In the genomic region with DNA sequence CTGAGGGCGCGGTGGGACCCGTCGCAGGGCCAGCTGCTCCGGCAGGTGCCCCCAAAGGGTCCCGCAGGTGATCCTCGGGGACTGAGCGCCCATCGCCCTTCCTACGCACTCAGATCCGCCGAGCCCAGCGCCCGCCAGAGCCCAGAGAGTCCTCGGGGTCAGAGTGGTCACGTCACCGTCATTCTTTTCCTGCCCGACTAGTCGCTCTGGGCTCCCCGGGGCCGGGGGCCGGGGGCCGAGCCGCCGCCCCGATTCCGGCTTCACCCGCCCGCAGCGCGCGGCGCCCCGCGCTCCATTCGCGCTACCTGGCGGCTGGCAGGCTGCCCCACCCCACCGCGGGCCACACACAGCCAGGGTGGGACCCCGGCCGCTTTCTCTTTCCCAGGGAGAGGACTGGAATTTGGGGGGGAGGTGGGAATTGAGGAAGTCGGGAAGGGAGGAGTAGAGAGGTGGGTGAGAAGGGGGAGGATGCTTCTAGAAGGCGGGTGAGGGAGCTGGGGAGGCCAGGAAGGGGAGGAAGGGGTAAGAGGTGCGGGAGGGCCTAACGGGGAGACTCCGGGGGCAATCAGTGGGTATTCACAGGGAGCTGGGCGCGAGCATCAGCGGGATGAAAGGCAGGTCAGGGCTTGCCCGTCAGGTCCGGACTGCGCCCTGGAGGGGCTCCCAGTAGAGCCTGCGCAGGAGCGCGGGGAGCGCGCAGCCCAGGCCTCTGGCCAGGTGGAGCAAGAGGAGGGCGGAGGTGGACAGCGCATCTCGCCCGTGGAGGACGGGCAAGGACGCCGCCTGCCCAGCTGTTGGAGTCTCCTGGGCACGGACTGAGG, we compare ENCODE assay signal across 9 cellular contexts. TPM values are rescaled to one million over a fixed set of nuclear protein-coding genes. Genes with fewer than 3 reads are reported as not detected.
DNase-seq lines count a peak whose midpoint lies in the region; ATAC-seq and TF ChIP-seq lines count a peak whose summit lies in the region.
"Had no signal": no experiment of that assay in that cellular context is flagged by ENCODE, and none has a peak within 500 bp of the region (broad histone marks: within the 10 kb centered on the region; RNA-seq: fewer than 3 reads in every experiment).

No MANE protein-coding gene starts in this region.

- peaks cover 29% of the 10 kb centered on the region for H3K27me3 ChIP-seq in CD4-positive, CD25-positive, alpha-beta regulatory T cell (ENCODE audit: control insufficient read depth, insufficient read depth, low read length)
- no peaks in the 10 kb centered on the region for H3K27me3 ChIP-seq in body of pancreas

- peaks cover 0 to 3% (median 0%) of the 10 kb centered on the region in 7 donors for H3K9me3 Mint-ChIP-seq in CD4-positive, CD25-positive, alpha-beta regulatory T cell
- no peaks in the 10 kb centered on the region for H3K9me3 Mint-ChIP-seq in stimulated activated memory B cell treated with anti-CD40 and anti-IgM and Interleukin-4, amounts not matched to agents 10 μg/mL and 1 μg/mL and 100 μg/mL, for 72 hours

- peak in 1 of 3 donors; percentile 8 for TF ChIP-seq POLR2A in body of pancreas (IDR thresholded peaks at IDR 0.05)

- peaks cover 9% of the 10 kb centered on the region for H3K4me1 ChIP-seq in CD4-positive, CD25-positive, alpha-beta regulatory T cell (ENCODE audit: control insufficient read depth, insufficient read depth, low read length, poor library complexity, severe bottlenecking)
- peaks cover 22% of the 10 kb centered on the region for H3K4me1 ChIP-seq in body of pancreas

- WGBS in body of pancreas, 2 donors: 5 to 6% methylated on average over 17 to 66 of the region's 66 CpGs

- H3K9me3 ChIP-seq in CD4-positive, CD25-positive, alpha-beta regulatory T cell (ENCODE audit: control insufficient read depth in 2 of 2, low read length in 2 of 2): no peaks in the 10 kb centered on the region
- H3K9me3 ChIP-seq in body of pancreas: no peaks in the 10 kb centered on the region

- intact Hi-C loops in body of pancreas (cut with DNase I): no loop called here

- TF ChIP-seq CTCF in body of pancreas (IDR thresholded peaks at IDR 0.05): no peak

- no peak for DNase-seq in CD4-positive, CD25-positive, alpha-beta regulatory T cell
- DNase-seq in NCI-H1417 (lab: John Stamatoyannopoulos, UW) (peak in 2 of 3 experiments; percentile 95 to 96), body of pancreas (peak in 2 of 4 donors; percentile 23 to 35), islet precursor cell (peak; percentile 86), HuH-7 (ENCODE audit: low spot score) (no peak), NCI-H2171 (lab: John Stamatoyannopoulos, UW) (no peak)

- H3K27me3 Mint-ChIP-seq in CD4-positive, CD25-positive, alpha-beta regulatory T cell: peaks cover 65% of the 10 kb centered on the region
- peaks cover 73% of the 10 kb centered on the region for H3K27me3 Mint-ChIP-seq in stimulated activated memory B cell treated with anti-CD40 and anti-IgM and Interleukin-4, amounts not matched to agents 10 μg/mL and 1 μg/mL and 100 μg/mL, for 72 hours

- peaks cover 0 to 15% (median 9%) of the 10 kb centered on the region in 4 donors for H3K4me1 Mint-ChIP-seq in CD4-positive, CD25-positive, alpha-beta regulatory T cell
- peaks cover 14% of the 10 kb centered on the region for H3K4me1 Mint-ChIP-seq in stimulated activated memory B cell treated with anti-CD40 and anti-IgM and Interleukin-4, amounts not matched to agents 10 μg/mL and 1 μg/mL and 100 μg/mL, for 72 hours

- peak overlapping the region; percentile 73 to 87 (median 82) for H3K4me3 Mint-ChIP-seq in CD4-positive, CD25-positive, alpha-beta regulatory T cell
- peak overlapping the region; percentile 83 for H3K4me3 Mint-ChIP-seq in stimulated activated memory B cell treated with anti-CD40 and anti-IgM and Interleukin-4, amounts not matched to agents 10 μg/mL and 1 μg/mL and 100 μg/mL, for 72 hours

- H3K27ac Mint-ChIP-seq in CD4-positive, CD25-positive, alpha-beta regulatory T cell: no peak overlapping the region
- peak overlapping the region; percentile 57 for H3K27ac Mint-ChIP-seq in stimulated activated memory B cell treated with anti-CD40 and anti-IgM and Interleukin-4, amounts not matched to agents 10 μg/mL and 1 μg/mL and 100 μg/mL, for 72 hours

- peak overlapping the region; percentile 66 for H3K4me3 ChIP-seq in CD4-positive, CD25-positive, alpha-beta regulatory T cell (ENCODE audit: low read depth, low read length)
- peak overlapping the region; percentile 6 to 22 for H3K4me3 ChIP-seq in body of pancreas

- no peak overlapping the region for H3K27ac ChIP-seq in CD4-positive, CD25-positive, alpha-beta regulatory T cell (ENCODE audit: insufficient read depth, low read length, poor library complexity, severe bottlenecking)
- peak overlapping the region in 1 of 4 donors; percentile 54 for H3K27ac ChIP-seq in body of pancreas
- H3K27ac ChIP-seq: epithelial cell of prostate had no signal

- peak; percentile 12 to 35 for ATAC-seq in CD4-positive, CD25-positive, alpha-beta regulatory T cell (ENCODE audit: low read depth in 2 of 2)
- ATAC-seq in body of pancreas (peak; percentile 73), GM21737 (IDR thresholded peaks at IDR 0.05; ENCODE audit: unreplicated experiment) (no peak)
- peak; percentile 29 for ATAC-seq in stimulated activated memory B cell treated with anti-CD40 and anti-IgM and Interleukin-4, amounts not matched to agents 10 μg/mL and 1 μg/mL and 100 μg/mL, for 72 hours

- no peaks in the 10 kb centered on the region for H3K36me3 Mint-ChIP-seq in CD4-positive, CD25-positive, alpha-beta regulatory T cell
- no peaks in the 10 kb centered on the region for H3K36me3 Mint-ChIP-seq in stimulated activated memory B cell treated with anti-CD40 and anti-IgM and Interleukin-4, amounts not matched to agents 10 μg/mL and 1 μg/mL and 100 μg/mL, for 72 hours

- H3K36me3 ChIP-seq in CD4-positive, CD25-positive, alpha-beta regulatory T cell (ENCODE audit: control insufficient read depth, insufficient read depth, low read length): no peaks in the 10 kb centered on the region
- H3K36me3 ChIP-seq in body of pancreas (replicated peaks in 1 of 2; ENCODE audit: insufficient read depth in 1 of 2, low read depth in 2 of 2): no peaks in the 10 kb centered on the region

RNA-seq across cellular contexts. Expression of a gene that starts 36.0 kb away (rescaled TPM):
- not detected for total RNA-seq in CD4-positive, CD25-positive, alpha-beta regulatory T cell
- polyA plus RNA-seq in CD4-positive, CD25-positive, alpha-beta regulatory T cell: not detected
- 10 to 100 TPM in 1 of 2 donors, 1 to 10 TPM in 1; 7.9 to 10.1 TPM for total RNA-seq in body of pancreas

Comparison
In these comparisons a context has a peak if more than half of its experiments do, and no peak if none do; other contexts are left out.
1. DNase-seq: peak in NCI-H1417 (2 of 3) and islet precursor cell (single experiment); none in CD4-positive, CD25-positive, alpha-beta regulatory T cell (0 of 3), HuH-7 (single experiment) and NCI-H2171 (single experiment).